In genomic region chrX:51608071-51608470, GRCh38 we compare ENCODE assay signal across 19 cellular contexts. TPM values are rescaled to one million over a fixed set of nuclear protein-coding genes. Genes with fewer than 3 reads are reported as not detected.
A peak's percentile ranks its signal among the peaks of the same experiment; 100 is the strongest.
DNase-seq lines count a peak whose midpoint lies in the region; ATAC-seq lines count a peak whose summit lies in the region.
"Had no signal": no experiment of that assay in that cellular context is flagged by ENCODE, and none has a peak within 500 bp of the region (broad histone marks: within the 10 kb centered on the region; RNA-seq: fewer than 3 reads in every experiment).

No MANE protein-coding gene starts in this region.

- no peak overlapping the region for H3K4me3 Mint-ChIP-seq in activated naive CD4-positive, alpha-beta T cell treated with anti-CD3 and anti-CD28 coated beads, Interleukin-2, amount 10 ng/mL, durations not matched to agents 7 days and 5 days
- H3K4me3 Mint-ChIP-seq: activated CD4-positive, alpha-beta T cell treated with anti-CD3 and anti-CD28 coated beads, Interleukin-2, amount 10 ng/mL, durations not matched to agents 7 days and 5 days; natural killer cell had no signal

- peak; percentile 36 to 52 for ATAC-seq in activated naive CD4-positive, alpha-beta T cell treated with anti-CD3 and anti-CD28 coated beads, Interleukin-2, amount 50 U/mL, for 72 hours
- ATAC-seq: natural killer cell, Right ventricle myocardium inferior had no signal

- H3K9me3 Mint-ChIP-seq in activated naive CD4-positive, alpha-beta T cell treated with anti-CD3 and anti-CD28 coated beads, Interleukin-2, amount 50 U/mL, for 72 hours = no peaks in the 10 kb centered on the region
- H3K9me3 Mint-ChIP-seq in activated naive CD4-positive, alpha-beta T cell treated with anti-CD3 and anti-CD28 coated beads, Interleukin-2, amount 10 ng/mL, durations not matched to agents 7 days and 5 days = no peaks in the 10 kb centered on the region
- H3K9me3 Mint-ChIP-seq: activated CD4-positive, alpha-beta T cell treated with anti-CD3 and anti-CD28 coated beads, Interleukin-2, amount 10 ng/mL, durations not matched to agents 7 days and 5 days; natural killer cell had no signal

- H3K36me3 Mint-ChIP-seq in activated naive CD4-positive, alpha-beta T cell treated with anti-CD3 and anti-CD28 coated beads, Interleukin-2, amount 50 U/mL, for 72 hours = no peaks in the 10 kb centered on the region
- H3K36me3 Mint-ChIP-seq in activated naive CD4-positive, alpha-beta T cell treated with anti-CD3 and anti-CD28 coated beads, Interleukin-2, amount 10 ng/mL, durations not matched to agents 7 days and 5 days = no peaks in the 10 kb centered on the region
- H3K36me3 Mint-ChIP-seq: natural killer cell had no signal

- H3K4me1 Mint-ChIP-seq in activated naive CD4-positive, alpha-beta T cell treated with anti-CD3 and anti-CD28 coated beads, Interleukin-2, amount 10 ng/mL, durations not matched to agents 7 days and 5 days = no peaks in the 10 kb centered on the region
- H3K4me1 Mint-ChIP-seq: natural killer cell had no signal

- CTCF ChIA-PET in activated naive CD4-positive, alpha-beta T cell treated with anti-CD3 and anti-CD28 coated beads, Interleukin-2, amount 10 ng/mL, durations not matched to agents 7 days and 5 days (lab: Charles Lee) = no interaction called here

- H3K27ac Mint-ChIP-seq in activated naive CD4-positive, alpha-beta T cell treated with anti-CD3 and anti-CD28 coated beads, Interleukin-2, amount 50 U/mL, for 72 hours = peak overlapping the region in 1 of 2 donors; percentile 36
- H3K27ac Mint-ChIP-seq in activated naive CD4-positive, alpha-beta T cell treated with anti-CD3 and anti-CD28 coated beads, Interleukin-2, amount 10 ng/mL, durations not matched to agents 7 days and 5 days = no peak overlapping the region
- H3K27ac Mint-ChIP-seq: activated CD4-positive, alpha-beta T cell treated with anti-CD3 and anti-CD28 coated beads, Interleukin-2, amount 10 ng/mL, durations not matched to agents 7 days and 5 days; natural killer cell had no signal

- no peaks in the 10 kb centered on the region for H3K27me3 Mint-ChIP-seq in activated naive CD4-positive, alpha-beta T cell treated with anti-CD3 and anti-CD28 coated beads, Interleukin-2, amount 10 ng/mL, durations not matched to agents 7 days and 5 days

- H3K27ac ChIP-seq in substantia nigra (ENCODE audit: low read depth, low read length, poor library complexity, severe bottlenecking) = no peak overlapping the region
- H3K27ac ChIP-seq: left ventricle myocardium inferior, tibial nerve had no signal

- intact Hi-C loops in posterior cingulate gyrus (cut with DNase I) = no loop called here

- peak in 1 of 2 donors; percentile 2 for DNase-seq in activated naive CD4-positive, alpha-beta T cell treated with anti-CD3 and anti-CD28 coated beads, Interleukin-2, amount 50 U/mL, for 72 hours (ENCODE audit: low spot score in 2 of 2)
- DNase-seq in activated naive CD4-positive, alpha-beta T cell treated with anti-CD3 and anti-CD28 coated beads, Interleukin-2, amount 10 ng/mL, durations not matched to agents 7 days and 5 days = no peak
- DNase-seq in NOMO-1 treated with dmso at 0.1 percent for 144 hours (lab: John Stamatoyannopoulos, UW; ENCODE audit: unreplicated experiment) = peak; percentile 0
- DNase-seq in fibroblast of gingiva (ENCODE audit: low read depth) = peak; percentile 1
- DNase-seq in stromal cell of bone marrow (ENCODE audit: low read depth) = peak; percentile 44
- no peak for DNase-seq in NCI-H187 treated with DMSO at 0.1 percent for 48 hours (lab: John Stamatoyannopoulos, UW)
- no peak for DNase-seq in posterior cingulate gyrus
- no peak for DNase-seq in substantia nigra (lab: John Stamatoyannopoulos, UW)
- DNase-seq: activated CD4-positive, alpha-beta T cell treated with anti-CD3 and anti-CD28 coated beads, Interleukin-2, amount 10 ng/mL, durations not matched to agents 7 days and 5 days; aorta; dermis blood vessel endothelial cell; GOT3; left ventricle myocardium inferior; MG63; natural killer cell; stimulated activated CD4-positive, alpha-beta T cell treated with anti-CD3 and anti-CD28 coated beads, Interleukin-1b, Interleukin-23, amount 100 ng/mL, for 48 hours had no signal

RNA-seq across cellular contexts. Expression of gene CENPVL3, which starts 10.6 kb away (rescaled TPM):
- not detected for total RNA-seq in activated naive CD4-positive, alpha-beta T cell treated with anti-CD3 and anti-CD28 coated beads, Interleukin-2, amount 50 U/mL, for 72 hours
- total RNA-seq: activated CD4-positive, alpha-beta T cell treated with anti-CD3 and anti-CD28 coated beads, Interleukin-2, amount 10 ng/mL, durations not matched to agents 7 days and 5 days; aorta; dermis blood vessel endothelial cell; left ventricle myocardium inferior; natural killer cell; Right ventricle myocardium inferior; T-helper 2 cell treated with Interferon-gamma antibody and Interleukin-4, amounts not matched to agents 100 ng/mL and 5 ng/mL, for 36 hours; tibial nerve had no signal

Comparison
In these comparisons a context has a peak if more than half of its experiments do, and no peak if none do; other contexts are left out.
1. DNase-seq: peak in NOMO-1 treated with dmso at 0.1 percent for 144 hours (single experiment), fibroblast of gingiva (single experiment) and stromal cell of bone marrow (single experiment); none in activated naive CD4-positive, alpha-beta T cell treated with anti-CD3 and anti-CD28 coated beads, Interleukin-2, amount 10 ng/mL, durations not matched to agents 7 days and 5 days (single experiment), NCI-H187 treated with DMSO at 0.1 percent for 48 hours (single experiment), posterior cingulate gyrus (0 of 10) and substantia nigra (0 of 49).